ENCODE assay signal across 28 cellular contexts in genomic region chr12:30482650-30483049, GRCh38.
"Had no signal": no experiment of that assay in that cellular context is flagged by ENCODE, and none has a peak within 500 bp of the region (broad histone marks: within the 10 kb centered on the region; RNA-seq: fewer than 3 reads in every experiment).

No MANE protein-coding gene starts in this region.

- H3K36me3 ChIP-seq: colonic mucosa, esophagus muscularis mucosa, esophagus squamous epithelium, gastrocnemius medialis, gastroesophageal sphincter, heart left ventricle, heart right ventricle had no signal

- H3K27ac ChIP-seq: colonic mucosa, coronary artery, dorsolateral prefrontal cortex, epithelial cell of prostate, esophagus muscularis mucosa, esophagus squamous epithelium, foreskin keratinocyte, gastrocnemius medialis, gastroesophageal sphincter, heart left ventricle, heart right ventricle had no signal

- DNase-seq: colonic mucosa; cortex of kidney; dermis blood vessel endothelial cell; dorsolateral prefrontal cortex; effector CD4-positive, alpha-beta T cell; effector CD8-positive, alpha-beta T cell; effector memory CD4-positive, alpha-beta T cell; effector memory CD8-positive, alpha-beta T cell; endodermal cell; erythroblast; esophagus squamous epithelium; foreskin fibroblast; foreskin keratinocyte; foreskin melanocyte; gastrocnemius medialis; glutamatergic neuron; head of caudate nucleus; heart left ventricle; heart right ventricle had no signal

- FAIRE-seq: colon, endometrium, endothelial cell of umbilical vein, frontal cortex had no signal

- H3K9me3 ChIP-seq: colonic mucosa, esophagus muscularis mucosa, esophagus squamous epithelium, gastrocnemius medialis, gastroesophageal sphincter, heart left ventricle, heart right ventricle had no signal

- H3K4me3 ChIP-seq: colonic mucosa, coronary artery, dorsolateral prefrontal cortex, esophagus muscularis mucosa, esophagus squamous epithelium, gastrocnemius medialis, gastroesophageal sphincter, heart left ventricle, heart right ventricle had no signal

- H3K4me1 ChIP-seq: colonic mucosa, esophagus muscularis mucosa, esophagus squamous epithelium, foreskin keratinocyte, gastrocnemius medialis, gastroesophageal sphincter, heart left ventricle, heart right ventricle had no signal

- ATAC-seq: effector memory CD8-positive, alpha-beta T cell; esophagus mucosa; foreskin keratinocyte; gastrocnemius medialis; gastroesophageal sphincter; heart left ventricle; heart right ventricle had no signal

- H3K27me3 ChIP-seq: colonic mucosa, esophagus muscularis mucosa, esophagus squamous epithelium, gastrocnemius medialis, gastroesophageal sphincter, heart left ventricle, heart right ventricle had no signal
